8 cellular contexts compared by ENCODE assay signal in genomic region chr20:38805502-38805957, GRCh38. TPM values are rescaled to one million over a fixed set of nuclear protein-coding genes. Genes with fewer than 3 reads are reported as not detected.
DNase-seq lines count a peak whose midpoint lies in the region; ATAC-seq and TF ChIP-seq lines count a peak whose summit lies in the region.

TSS of gene PPP1R16B (plus strand) at chr20:38805697. CDS start at chr20:38835926, 30,229 bp downstream.

- intact Hi-C loops in natural killer cell (cut with micrococcal nuclease) = loop anchor here (1.0 to 2.0 kb wide), 3 partner anchors 29 to 88 kb away; no protein-coding TSS in a partner anchor

- DNase-seq in GM10266 (ENCODE audit: extremely low spot score) (peak; percentile 87), HFF-Myc (ENCODE audit: extremely low read depth, low read depth) (no peak), NCI-H2227 (lab: John Stamatoyannopoulos, UW; ENCODE audit: unreplicated experiment) (peak; percentile 78), erythroblast (lab: John Stamatoyannopoulos, UW) (peak; percentile 5 to 15), natural killer cell (peak; percentile 77), SIG-M5 treated with dmso at 0.1 percent for 504 hours (lab: John Stamatoyannopoulos, UW; ENCODE audit: unreplicated experiment) (no peak)
- DNase-seq in activated CD8-positive, alpha-beta memory T cell treated with anti-CD3 and anti-CD28 coated beads, Interleukin-2, amount 50 U/mL, for 4 hours = peak; percentile 86
- DNase-seq in stimulated activated effector memory CD8-positive, alpha-beta T cell treated with anti-CD3 and anti-CD28 coated beads, Interleukin-12 subunit alpha, Interleukin-12 subunit beta, amount 100 ng/mL, for 72 hours (ENCODE audit: low spot score in 2 of 2) = peak in 1 of 2 donors; percentile 68

- peak within 1 kb of the TSS; percentile 86 to 97 for H3K27ac Mint-ChIP-seq in natural killer cell
- peak within 1 kb of the TSS; percentile 96 for H3K27ac Mint-ChIP-seq in stimulated activated effector memory CD8-positive, alpha-beta T cell treated with anti-CD3 and anti-CD28 coated beads, Interleukin-12 subunit alpha, Interleukin-12 subunit beta, amount 100 ng/mL, for 72 hours

- no peaks in the 10 kb centered on the region for H3K9me3 Mint-ChIP-seq in natural killer cell
- no peaks in the 10 kb centered on the region for H3K9me3 Mint-ChIP-seq in stimulated activated effector memory CD8-positive, alpha-beta T cell treated with anti-CD3 and anti-CD28 coated beads, Interleukin-12 subunit alpha, Interleukin-12 subunit beta, amount 100 ng/mL, for 72 hours

- peak; percentile 73 to 85 (median 74) for ATAC-seq in natural killer cell
- ATAC-seq in stimulated activated effector memory CD8-positive, alpha-beta T cell treated with anti-CD3 and anti-CD28 coated beads, Interleukin-12 subunit alpha, Interleukin-12 subunit beta, amount 100 ng/mL, for 72 hours = peak; percentile 90

- no peak for TF ChIP-seq POLR2A in erythroblast (IDR thresholded peaks at IDR 0.05; ENCODE audit: low read length)

- H3K4me3 ChIP-seq in HFF-Myc (replicated peaks; ENCODE audit: low read depth, low read length) = peak within 1 kb of the TSS; percentile 33

- H3K4me1 Mint-ChIP-seq in natural killer cell = peaks cover 56% of the 10 kb centered on the region in 2 donors
- peaks cover 53% of the 10 kb centered on the region for H3K4me1 Mint-ChIP-seq in stimulated activated effector memory CD8-positive, alpha-beta T cell treated with anti-CD3 and anti-CD28 coated beads, Interleukin-12 subunit alpha, Interleukin-12 subunit beta, amount 100 ng/mL, for 72 hours

- H3K36me3 Mint-ChIP-seq in natural killer cell = no peaks in the 10 kb centered on the region
- peaks cover 36% of the 10 kb centered on the region for H3K36me3 Mint-ChIP-seq in stimulated activated effector memory CD8-positive, alpha-beta T cell treated with anti-CD3 and anti-CD28 coated beads, Interleukin-12 subunit alpha, Interleukin-12 subunit beta, amount 100 ng/mL, for 72 hours

- TF ChIP-seq CTCF in GM10266 (IDR thresholded peaks at IDR 0.05; ENCODE audit: control insufficient read depth, insufficient read depth, low read depth, missing control alignments) (no peak), HFF-Myc (IDR thresholded peaks at IDR 0.05; ENCODE audit: low read depth, low read length, missing control alignments) (no peak), natural killer cell (IDR thresholded peaks at IDR 0.05) (no peak)

- peak within 1 kb of the TSS; percentile 95 for H3K4me3 Mint-ChIP-seq in natural killer cell
- peak within 1 kb of the TSS; percentile 98 for H3K4me3 Mint-ChIP-seq in stimulated activated effector memory CD8-positive, alpha-beta T cell treated with anti-CD3 and anti-CD28 coated beads, Interleukin-12 subunit alpha, Interleukin-12 subunit beta, amount 100 ng/mL, for 72 hours

- H3K27me3 Mint-ChIP-seq in natural killer cell (ENCODE audit: low read depth in 2 of 2) = no peaks in the 10 kb centered on the region

RNA-seq across cellular contexts. Expression of gene PPP1R16B, which starts in this region (rescaled TPM):
- total RNA-seq in natural killer cell = 10 to 100 TPM; 52.0 to 62.3 (median 53.7) TPM

Comparison
In these comparisons a context has a peak if more than half of its experiments do, and no peak if none do; other contexts are left out.
1. DNase-seq: peak in GM10266 (single experiment), NCI-H2227 (single experiment), activated CD8-positive, alpha-beta memory T cell treated with anti-CD3 and anti-CD28 coated beads, Interleukin-2, amount 50 U/mL, for 4 hours (single experiment), erythroblast (2 of 2) and natural killer cell (single experiment); none in HFF-Myc (single experiment) and SIG-M5 treated with dmso at 0.1 percent for 504 hours (single experiment).